ENCODE assay signal across 9 cellular contexts in the genomic region with DNA sequence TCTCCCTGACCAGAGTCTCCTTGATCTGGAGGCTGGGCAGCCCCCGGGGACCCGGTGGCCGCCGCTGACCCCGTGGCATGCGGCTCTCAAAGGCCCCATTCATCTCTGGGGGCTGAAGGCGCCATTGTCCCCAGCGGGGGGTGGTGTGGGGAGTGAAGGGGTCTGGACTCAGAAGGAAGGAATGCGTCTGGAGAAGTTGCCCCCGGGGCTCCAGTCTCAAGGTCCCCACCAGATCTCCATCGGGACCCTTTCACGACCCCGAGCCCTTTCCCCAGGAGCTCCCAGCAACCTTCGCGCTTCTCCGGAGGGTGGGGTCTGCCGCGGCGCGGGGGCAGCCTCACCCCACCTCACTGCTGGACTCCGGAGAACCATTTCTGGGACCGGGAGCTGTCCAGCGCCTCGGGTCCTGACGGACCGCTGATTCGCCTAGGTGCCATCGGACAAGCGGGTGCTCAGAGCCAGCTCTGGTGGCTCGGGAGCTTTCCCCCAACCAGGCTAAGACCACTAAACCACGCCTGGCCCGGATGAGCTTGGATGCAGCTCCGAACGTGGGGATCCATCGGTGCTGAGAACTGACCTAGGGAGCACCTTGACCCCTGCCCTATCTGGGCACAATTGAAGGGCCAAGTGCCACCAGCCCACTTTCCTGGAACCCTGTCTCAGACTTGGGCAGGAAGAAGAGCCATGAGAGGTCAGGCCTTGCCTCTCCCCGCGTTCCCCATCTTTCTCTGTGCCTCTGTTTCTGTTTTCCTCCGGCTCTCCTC. TPM values are rescaled to one million over a fixed set of nuclear protein-coding genes. Genes with fewer than 3 reads are reported as not detected.
DNase-seq lines count a peak whose midpoint lies in the region; ATAC-seq and TF ChIP-seq lines count a peak whose summit lies in the region.
"Had no signal": no experiment of that assay in that cellular context is flagged by ENCODE, and none has a peak within 500 bp of the region (broad histone marks: within the 10 kb centered on the region; RNA-seq: fewer than 3 reads in every experiment).

No MANE protein-coding gene starts in this region.

- intact Hi-C loops in activated CD4-positive, alpha-beta T cell treated with anti-CD3 and anti-CD28 coated beads, Interleukin-2, amount 10 ng/mL, durations not matched to agents 24 days and 14 days (cut with micrococcal nuclease): no loop called here

- H3K9me3 ChIP-seq in iPS DF 6.9 (ENCODE audit: control insufficient read depth, insufficient read depth, low read length) (no peaks in the 10 kb centered on the region), smooth muscle cell (replicated peaks; ENCODE audit: low read depth) (no peaks in the 10 kb centered on the region)

- no peak for TF ChIP-seq CTCF in smooth muscle cell (IDR thresholded peaks at IDR 0.05; ENCODE audit: borderline replicate concordance, insufficient read depth, poor library complexity, severe bottlenecking)

- peaks cover 70% of the 10 kb centered on the region for H3K27me3 Mint-ChIP-seq in activated CD4-positive, alpha-beta T cell treated with anti-CD3 and anti-CD28 coated beads, Interleukin-2, amount 10 ng/mL, durations not matched to agents 24 days and 14 days

- peak overlapping the region; percentile 22; the same call in 1 of the 2 replicates for H3K4me3 ChIP-seq in iPS DF 6.9 (ENCODE audit: low read length)
- H3K4me3 ChIP-seq in smooth muscle cell: no peak overlapping the region

- no peak overlapping the region for H2AFZ ChIP-seq in smooth muscle cell (ENCODE audit: low read depth)

- H3K4me2 ChIP-seq in smooth muscle cell: peak overlapping the region; percentile 69

- H3K27ac Mint-ChIP-seq in activated CD4-positive, alpha-beta T cell treated with anti-CD3 and anti-CD28 coated beads, Interleukin-2, amount 10 ng/mL, durations not matched to agents 24 days and 14 days: no peak overlapping the region

- H3K4me1 ChIP-seq in iPS DF 6.9 (ENCODE audit: control insufficient read depth, insufficient read depth, low read length): peaks cover 15% of the 10 kb centered on the region
- peaks cover 39% of the 10 kb centered on the region for H3K4me1 ChIP-seq in smooth muscle cell (ENCODE audit: low read depth)

- no peak overlapping the region for H3K9ac ChIP-seq in smooth muscle cell (ENCODE audit: low read depth)
- H3K9ac ChIP-seq: KMS-11 had no signal

- no peaks in the 10 kb centered on the region for H4K20me1 ChIP-seq in smooth muscle cell (ENCODE audit: low read depth)

- H3K27ac ChIP-seq in angular gyrus (ENCODE audit: low read depth, low read length): peak overlapping the region; percentile 92
- no peak overlapping the region for H3K27ac ChIP-seq in iPS DF 6.9 (ENCODE audit: low read length)
- no peak overlapping the region for H3K27ac ChIP-seq in smooth muscle cell (ENCODE audit: low read depth)
- H3K27ac ChIP-seq: KMS-11 had no signal

- H3K4me1 Mint-ChIP-seq in activated CD4-positive, alpha-beta T cell treated with anti-CD3 and anti-CD28 coated beads, Interleukin-2, amount 10 ng/mL, durations not matched to agents 24 days and 14 days: peaks cover 17% of the 10 kb centered on the region

- peak; percentile 81 for DNase-seq in activated CD4-positive, alpha-beta T cell treated with anti-CD3 and anti-CD28 coated beads, Interleukin-2, amount 10 ng/mL, durations not matched to agents 24 days and 14 days
- no peak for DNase-seq in activated CD4-positive, alpha-beta T cell treated with anti-CD3 and anti-CD28 coated beads for 4 hours
- no peak for DNase-seq in iPS DF 6.9 (ENCODE audit: low read depth, low spot score)
- DNase-seq in smooth muscle cell (lab: John Stamatoyannopoulos, UW; ENCODE audit: unreplicated experiment): no peak
- DNase-seq in SW 1271 (lab: John Stamatoyannopoulos, UW): no peak
- DNase-seq in HCEC 1CT: no peak

- H3K79me2 ChIP-seq in smooth muscle cell (ENCODE audit: low read depth): no peaks in the 10 kb centered on the region

- H3K9me3 Mint-ChIP-seq in activated CD4-positive, alpha-beta T cell treated with anti-CD3 and anti-CD28 coated beads, Interleukin-2, amount 10 ng/mL, durations not matched to agents 24 days and 14 days: no peaks in the 10 kb centered on the region

- H3K36me3 Mint-ChIP-seq in activated CD4-positive, alpha-beta T cell treated with anti-CD3 and anti-CD28 coated beads, Interleukin-2, amount 10 ng/mL, durations not matched to agents 24 days and 14 days (ENCODE audit: low read depth): no peaks in the 10 kb centered on the region

- no peaks in the 10 kb centered on the region for H3F3A ChIP-seq in smooth muscle cell (ENCODE audit: low read depth)

- ATAC-seq in HG03045 (IDR thresholded peaks at IDR 0.05; ENCODE audit: unreplicated experiment): no peak

- no peak overlapping the region for H3K4me3 Mint-ChIP-seq in activated CD4-positive, alpha-beta T cell treated with anti-CD3 and anti-CD28 coated beads, Interleukin-2, amount 10 ng/mL, durations not matched to agents 24 days and 14 days

- no CpG with 5 or more reads among the region's 38 CpGs for WGBS in iPS DF 6.9 (ENCODE audit: insufficient coverage, insufficient read length)
- 7% methylated on average over 35 of the region's 38 CpGs for WGBS in smooth muscle cell (ENCODE audit: low lambda C conversion rate)

- H3K27me3 ChIP-seq in iPS DF 6.9 (ENCODE audit: control insufficient read depth, insufficient read depth, low read length) (no peaks in the 10 kb centered on the region), smooth muscle cell (ENCODE audit: low read depth) (peaks cover 43% of the 10 kb centered on the region)

- H3K36me3 ChIP-seq in iPS DF 6.9 (ENCODE audit: control insufficient read depth, insufficient read depth, low read length) (no peaks in the 10 kb centered on the region), smooth muscle cell (ENCODE audit: low read depth) (no peaks in the 10 kb centered on the region)

RNA-seq across cellular contexts. Expression of gene PCDH1, which starts 5.2 kb away (rescaled TPM):
- 0.17 TPM in 1 of 2 replicates, not detected in the other for total RNA-seq in activated CD4-positive, alpha-beta T cell treated with anti-CD3 and anti-CD28 coated beads, Interleukin-2, amount 10 ng/mL, durations not matched to agents 24 days and 14 days
- total RNA-seq in smooth muscle cell: 4.5 and 14.7 TPM in 2 replicates
- 2.5 and 3.1 TPM in 2 replicates for polyA plus RNA-seq in smooth muscle cell

RNA-seq across cellular contexts. Expression of gene DELE1, which starts 40.3 kb away (rescaled TPM):
- 66.7 and 72.0 TPM in 2 replicates for total RNA-seq in activated CD4-positive, alpha-beta T cell treated with anti-CD3 and anti-CD28 coated beads, Interleukin-2, amount 10 ng/mL, durations not matched to agents 24 days and 14 days
- 32.0 and 35.8 TPM in 2 replicates for total RNA-seq in smooth muscle cell
- polyA plus RNA-seq in smooth muscle cell: 20.7 and 21.5 TPM in 2 replicates
